ENCODE assay signal across 8 cellular contexts in the genomic region with DNA sequence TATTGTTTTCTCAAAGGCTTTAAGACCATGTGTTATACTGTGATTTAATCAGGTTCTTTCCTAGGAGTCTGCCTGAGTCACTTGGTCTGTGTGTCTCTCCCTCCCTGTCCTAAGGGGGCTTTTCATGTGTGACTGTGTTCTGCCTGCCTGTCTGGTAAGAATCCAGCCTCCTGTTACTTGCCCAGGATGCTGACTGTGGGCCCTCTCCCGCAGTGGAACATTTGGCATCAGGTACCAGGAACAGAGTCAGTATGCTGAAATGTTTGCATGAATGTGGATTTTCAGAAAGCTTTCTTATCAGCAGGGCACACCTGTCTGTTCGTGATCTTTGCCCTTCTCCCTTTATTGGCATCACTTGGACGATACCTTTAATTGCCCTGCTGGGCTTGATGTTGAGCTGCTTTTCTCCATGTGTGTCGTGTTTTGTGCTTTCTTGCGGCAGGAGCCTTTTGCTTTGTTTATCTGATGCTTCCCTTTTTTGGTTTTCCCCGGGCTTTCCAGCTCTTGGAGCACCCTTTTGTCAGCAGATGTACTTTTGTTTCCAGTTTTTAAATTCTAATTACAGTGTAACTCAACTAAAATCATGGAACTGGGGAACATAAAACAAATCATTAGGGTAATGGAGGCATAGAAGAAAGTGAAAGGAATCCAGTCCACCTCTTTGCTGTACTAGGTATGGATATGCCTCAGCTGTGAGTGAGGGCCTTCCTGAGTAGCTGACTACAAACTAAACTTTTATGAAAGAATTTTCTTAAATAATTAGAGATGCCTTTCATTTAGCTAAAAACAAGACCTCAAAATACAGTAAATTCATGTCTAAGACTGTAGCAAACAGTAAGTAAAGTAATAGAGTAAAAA.
DNase-seq lines count a peak whose midpoint lies in the region; ATAC-seq, FAIRE-seq and TF ChIP-seq lines count a peak whose summit lies in the region.

No MANE protein-coding gene starts in this region.

- H3K4me1 ChIP-seq in liver (ENCODE audit: control insufficient read depth in 4 of 4, insufficient read depth in 4 of 4, low read length in 3 of 4) (peaks cover 5 to 14% (median 11%) of the 10 kb centered on the region in 4 donors), HepG2 (ENCODE audit: insufficient read depth, low read length) (no peaks in the 10 kb centered on the region), aorta (ENCODE audit: control insufficient read depth in 1 of 2, insufficient read depth in 2 of 2, low read length in 2 of 2) (peaks cover 0 to 4% of the 10 kb centered on the region in 2 donors), ovary (ENCODE audit: insufficient read depth) (peaks cover 8% of the 10 kb centered on the region)

- no peak for FAIRE-seq in HepG2 (lab: Jason Lieb, UNC)

- H3K27me3 ChIP-seq in liver (ENCODE audit: control insufficient read depth in 4 of 4, insufficient read depth in 4 of 4, low read length in 3 of 4) (no peaks in the 10 kb centered on the region), HepG2 (ENCODE audit: control insufficient read depth in 1 of 2, insufficient read depth in 2 of 2, low read length in 2 of 2) (no peaks in the 10 kb centered on the region), layer of hippocampus (ENCODE audit: control insufficient read depth, insufficient read depth, low read length) (no peaks in the 10 kb centered on the region), aorta (ENCODE audit: control insufficient read depth in 1 of 2, insufficient read depth in 2 of 2, low read length in 1 of 2) (no peaks in the 10 kb centered on the region), ovary (no peaks in the 10 kb centered on the region)

- no peak overlapping the region for H3K9ac ChIP-seq in liver (ENCODE audit: low read depth in 1 of 2, low read length in 2 of 2)
- no peak overlapping the region for H3K9ac ChIP-seq in HepG2 (ENCODE audit: insufficient read depth, low read depth, low read length)

- no peak for ATAC-seq in HepG2
- ATAC-seq in activated naive CD8-positive, alpha-beta T cell treated with anti-CD3 and anti-CD28 coated beads, Interleukin-2, amount 50 U/mL, for 24 hours, result peak; percentile 36
- ATAC-seq in aorta (ENCODE audit: low FRiP score), result peak; percentile 54
- no peak for ATAC-seq in HG02759 (IDR thresholded peaks at IDR 0.05; ENCODE audit: unreplicated experiment)
- no peak for ATAC-seq in HG03457 (IDR thresholded peaks at IDR 0.05; ENCODE audit: unreplicated experiment)

- H3K36me3 ChIP-seq in liver (ENCODE audit: control insufficient read depth in 4 of 4, insufficient read depth in 3 of 4, low read depth in 1 of 4, low read length in 3 of 4) (peaks cover 0 to 2% (median 0%) of the 10 kb centered on the region in 4 donors), HepG2 (replicated peaks in 1 of 2; ENCODE audit: control insufficient read depth in 1 of 2, insufficient read depth in 2 of 2, low read length in 2 of 2) (no peaks in the 10 kb centered on the region), aorta (ENCODE audit: control insufficient read depth in 1 of 2, insufficient read depth in 2 of 2, low read length in 1 of 2) (no peaks in the 10 kb centered on the region), ovary (no peaks in the 10 kb centered on the region)

- H3K27ac ChIP-seq in liver (ENCODE audit: low read depth in 1 of 2, low read length in 2 of 2) (no peak overlapping the region), HepG2 (ENCODE audit: extremely low read length, insufficient read depth, low read length) (no peak overlapping the region), layer of hippocampus (ENCODE audit: low read depth, low read length) (peak overlapping the region; percentile 8), aorta (ENCODE audit: low read depth in 1 of 2, low read length in 2 of 2) (peak overlapping the region in 1 of 2 donors; percentile 59), ovary (peak overlapping the region in 1 of 2 donors; percentile 27)

- peaks cover 15% of the 10 kb centered on the region for H3K4me1 Mint-ChIP-seq in activated naive CD8-positive, alpha-beta T cell treated with anti-CD3 and anti-CD28 coated beads, Interleukin-2, amount 50 U/mL, for 24 hours

- no TSS peak for BruUV-seq in HepG2 (replicated peaks; lab: Mats Ljungman, UMichigan)

- POLR2A ChIA-PET in HepG2 (lab: Yijun Ruan, JAX), result no interaction called here

- no peak for TF ChIP-seq CTCF in liver (IDR thresholded peaks at IDR 0.05; ENCODE audit: low read depth, low read length, missing input control)
- TF ChIP-seq CTCF in HepG2 (CRISPR knock-in tag; IDR thresholded peaks at IDR 0.05), result no peak
- no peak for TF ChIP-seq CTCF in ovary (IDR thresholded peaks at IDR 0.05)

- CTCF ChIA-PET in HepG2 (lab: Yijun Ruan, JAX; ENCODE audit: low intra/inter-chr PET ratio, low total read pairs), result no interaction called here

- no peaks in the 10 kb centered on the region for H4K20me1 ChIP-seq in HepG2 (ENCODE audit: insufficient read depth, low read length)

- intact Hi-C loops in HepG2 (cut with micrococcal nuclease; ENCODE audit: unreplicated experiment), result no loop called here
- intact Hi-C loops in aorta (cut with DNase I), result no loop called here
- intact Hi-C loops in ovary (cut with DNase I), result no loop called here

- H3K27ac Mint-ChIP-seq in activated naive CD8-positive, alpha-beta T cell treated with anti-CD3 and anti-CD28 coated beads, Interleukin-2, amount 50 U/mL, for 24 hours, result no peak overlapping the region

- in situ Hi-C loops in HepG2 (cut with HindIII; ENCODE audit: extremely low pct_ligation_motif_present, low pct_unique_long_range_greater_than_20kb), result no loop called here

- H3K9me3 Mint-ChIP-seq in activated naive CD8-positive, alpha-beta T cell treated with anti-CD3 and anti-CD28 coated beads, Interleukin-2, amount 50 U/mL, for 24 hours, result no peaks in the 10 kb centered on the region

- TF ChIP-seq EP300 in HepG2 (IDR thresholded peaks at IDR 0.05; ENCODE audit: low read depth in 2 of 2, low read length in 2 of 2) (no peak), HepG2 (CRISPR knock-in tag; IDR thresholded peaks at IDR 0.05; ENCODE audit: borderline replicate concordance) (no peak), ovary (IDR thresholded peaks at IDR 0.05) (no peak)

- no peak overlapping the region for H3K4me2 ChIP-seq in HepG2 (ENCODE audit: low read depth, low read length)

- peak; percentile 54 to 63 for TF ChIP-seq RAD21 in liver (IDR thresholded peaks at IDR 0.05)
- TF ChIP-seq RAD21 in HepG2 (CRISPR knock-in tag; IDR thresholded peaks at IDR 0.05), result no peak

- WGBS in liver, result 11% methylated on average over 6 of the region's 6 CpGs
- WGBS in HepG2 (ENCODE audit: low lambda C conversion rate), result 91% methylated on average over 6 of the region's 6 CpGs
- WGBS in aorta, 2 donors, result 3 to 8% methylated on average over 6 of the region's 6 CpGs
- WGBS in ovary, 3 donors, result 3 to 8% (median 4%) methylated on average over 6 of the region's 6 CpGs

- no peak overlapping the region for H3K4me3 Mint-ChIP-seq in activated naive CD8-positive, alpha-beta T cell treated with anti-CD3 and anti-CD28 coated beads, Interleukin-2, amount 50 U/mL, for 24 hours

- no peaks in the 10 kb centered on the region for H3K27me3 Mint-ChIP-seq in activated naive CD8-positive, alpha-beta T cell treated with anti-CD3 and anti-CD28 coated beads, Interleukin-2, amount 50 U/mL, for 24 hours

- TF ChIP-seq POLR2A in HepG2 (IDR thresholded peaks at IDR 0.05; ENCODE audit: insufficient read depth in 1 of 2, low read depth in 2 of 2, low read length in 2 of 2) (no peak), ovary (IDR thresholded peaks at IDR 0.05) (no peak)

- no peaks in the 10 kb centered on the region for H3K9me3 ChIP-seq in liver (ENCODE audit: control insufficient read depth in 4 of 4, low read length in 3 of 4)
- no peaks in the 10 kb centered on the region for H3K9me3 ChIP-seq in HepG2 (ENCODE audit: low read length)
- H3K9me3 ChIP-seq in aorta (ENCODE audit: control insufficient read depth, low read length), result no peaks in the 10 kb centered on the region
- H3K9me3 ChIP-seq in ovary, result no peaks in the 10 kb centered on the region

- DNase-seq in HepG2 (ENCODE audit: low spot score) (no peak), aorta (no peak), ovary (no peak)
- no peak for DNase-seq in activated naive CD8-positive, alpha-beta T cell treated with anti-CD3 and anti-CD28 coated beads, Interleukin-2, amount 50 U/mL, for 24 hours

- no peaks in the 10 kb centered on the region for H3K79me2 ChIP-seq in HepG2 (ENCODE audit: insufficient read depth, low read length)

- H3K36me3 Mint-ChIP-seq in activated naive CD8-positive, alpha-beta T cell treated with anti-CD3 and anti-CD28 coated beads, Interleukin-2, amount 50 U/mL, for 24 hours (ENCODE audit: low read depth), result peaks cover 36% of the 10 kb centered on the region

- no peak overlapping the region for H2AFZ ChIP-seq in HepG2 (ENCODE audit: low read length)

- no peak overlapping the region for H3K4me3 ChIP-seq in liver (ENCODE audit: low read depth in 1 of 3, low read length in 3 of 3)
- H3K4me3 ChIP-seq in HepG2 (replicated peaks in 1 of 3; ENCODE audit: insufficient read depth in 1 of 3, low read depth in 2 of 3, low read length in 3 of 3), result no peak overlapping the region
- H3K4me3 ChIP-seq in aorta (ENCODE audit: low read length in 2 of 2), result peak overlapping the region in 1 of 2 donors; percentile 42
- no peak overlapping the region for H3K4me3 ChIP-seq in ovary

TF ChIP-seq in liver, 16 proteins besides CTCF, POLR2A, EP300 and RAD21 (continues in another document):
- no peak for TF ChIP-seq FOXA2 (IDR thresholded peaks at IDR 0.05)
- TF ChIP-seq GABPA (IDR thresholded peaks at IDR 0.05 in 1 of 2, conservative IDR thresholded peaks at IDR 0.05 in 1 of 2), result peak in 1 of 2 donors; percentile 11
- TF ChIP-seq HNF4G (IDR thresholded peaks at IDR 0.05), result peak; percentile 48
- TF ChIP-seq JUND (IDR thresholded peaks at IDR 0.05), result peak in 1 of 2 donors; percentile 51
- TF ChIP-seq HNF4A (conservative IDR thresholded peaks at IDR 0.05), result peak; percentile 82 to 90
- TF ChIP-seq TAF1 (conservative IDR thresholded peaks at IDR 0.05), result no peak

TF ChIP-seq in HepG2, 621 proteins besides CTCF, POLR2A, EP300 and RAD21 (continues in another document):
- TF ChIP-seq HNRNPL (IDR thresholded peaks at IDR 0.05; ENCODE audit: low read depth, low read length), result no peak
- TF ChIP-seq, protein P1, sequence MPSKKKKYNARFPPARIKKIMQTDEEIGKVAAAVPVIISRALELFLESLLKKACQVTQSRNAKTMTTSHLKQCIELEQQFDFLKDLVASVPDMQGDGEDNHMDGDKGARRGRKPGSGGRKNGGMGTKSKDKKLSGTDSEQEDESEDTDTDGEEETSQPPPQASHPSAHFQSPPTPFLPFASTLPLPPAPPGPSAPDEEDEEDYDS (CRISPR knock-in tag; IDR thresholded peaks at IDR 0.05), result no peak
- no peak for TF ChIP-seq ZNF703 (CRISPR knock-in tag; IDR thresholded peaks at IDR 0.05; ENCODE audit: borderline replicate concordance)

Comparison
In these comparisons a context has a peak if more than half of its experiments do, and no peak if none do; other contexts are left out.
1. ATAC-seq: peak in activated naive CD8-positive, alpha-beta T cell treated with anti-CD3 and anti-CD28 coated beads, Interleukin-2, amount 50 U/mL, for 24 hours (single experiment) and aorta (single experiment); none in HepG2 (single experiment), HG02759 (single experiment) and HG03457 (single experiment).